In genomic region chr11:120385110-120385509, GRCh38 we compare ENCODE assay signal across 19 cellular contexts. TPM values are rescaled to one million over a fixed set of nuclear protein-coding genes. Genes with fewer than 3 reads are reported as not detected.
DNase-seq lines count a peak whose midpoint lies in the region; ATAC-seq, FAIRE-seq and TF ChIP-seq lines count a peak whose summit lies in the region.
"Had no signal": no experiment of that assay in that cellular context is flagged by ENCODE, and none has a peak within 500 bp of the region (broad histone marks: within the 10 kb centered on the region; RNA-seq: fewer than 3 reads in every experiment).

No MANE protein-coding gene starts in this region.

- H3K27ac Mint-ChIP-seq in endodermal cell (no peak overlapping the region), osteocyte (ENCODE audit: unreplicated experiment) (peak overlapping the region; percentile 64)
- H3K27ac Mint-ChIP-seq in activated naive CD4-positive, alpha-beta T cell treated with anti-CD3 and anti-CD28 coated beads, Interleukin-2, amount 50 U/mL, for 72 hours: no peak overlapping the region
- H3K27ac Mint-ChIP-seq: activated naive CD4-positive, alpha-beta T cell treated with anti-CD3 and anti-CD28 coated beads, Interleukin-2, amount 50 U/mL, for 24 hours; naive thymus-derived CD8-positive, alpha-beta T cell had no signal

- H3K4me3 ChIP-seq in Panc1 (ENCODE audit: low read depth in 2 of 2, low read length in 2 of 2): no peak overlapping the region
- H3K4me3 ChIP-seq in endodermal cell (ENCODE audit: low read length): no peak overlapping the region
- H3K4me3 ChIP-seq: GM12878, lower lobe of right lung had no signal

- BruUV-seq in Panc1 (replicated peaks; lab: Mats Ljungman, UMichigan): no TSS peak

- in situ Hi-C loops in G401 (cut with HindIII; ENCODE audit: low sequenced_read_pairs): no loop called here
- in situ Hi-C loops in Panc1 (cut with HindIII; ENCODE audit: low pct_unique_long_range_greater_than_20kb, low sequenced_read_pairs): no loop called here

- WGBS in endodermal cell (ENCODE audit: insufficient coverage in 1 of 2, insufficient read length in 1 of 2), 2 experiments: 93 to 100% methylated on average over 1 to 5 of the region's 5 CpGs

- TF ChIP-seq POLR2A in GM12892 (IDR thresholded peaks at IDR 0.05; ENCODE audit: low read depth, low read length): no peak

- H3K4me3 Mint-ChIP-seq in endodermal cell (no peak overlapping the region), osteocyte (ENCODE audit: unreplicated experiment) (no peak overlapping the region)
- H3K4me3 Mint-ChIP-seq: activated naive CD4-positive, alpha-beta T cell treated with anti-CD3 and anti-CD28 coated beads, Interleukin-2, amount 50 U/mL, for 24 hours; naive thymus-derived CD8-positive, alpha-beta T cell had no signal

- H3K36me3 Mint-ChIP-seq in endodermal cell (ENCODE audit: low read depth) (peaks cover 11% of the 10 kb centered on the region), osteocyte (ENCODE audit: unreplicated experiment) (peaks cover 5% of the 10 kb centered on the region)
- peaks cover 0 to 9% of the 10 kb centered on the region in 2 donors for H3K36me3 Mint-ChIP-seq in activated naive CD4-positive, alpha-beta T cell treated with anti-CD3 and anti-CD28 coated beads, Interleukin-2, amount 50 U/mL, for 72 hours

- TF ChIP-seq CTCF in Panc1 (IDR thresholded peaks at IDR 0.05): no peak; the same call in 1 of the 2 replicates
- peak; percentile 13 for TF ChIP-seq CTCF in endodermal cell (conservative IDR thresholded peaks at IDR 0.05)
- TF ChIP-seq CTCF in osteocyte (IDR thresholded peaks at IDR 0.05): no peak

- H3K4me1 Mint-ChIP-seq in endodermal cell (peaks cover 8% of the 10 kb centered on the region), osteocyte (ENCODE audit: unreplicated experiment) (peaks cover 80% of the 10 kb centered on the region)
- H3K4me1 Mint-ChIP-seq: activated naive CD4-positive, alpha-beta T cell treated with anti-CD3 and anti-CD28 coated beads, Interleukin-2, amount 50 U/mL, for 24 hours had no signal

- CTCF ChIA-PET in Panc1 (lab: Charles Lee): no interaction called here

- ATAC-seq in Panc1 (no peak), GM21717 (IDR thresholded peaks at IDR 0.05; ENCODE audit: unreplicated experiment) (no peak)
- ATAC-seq in activated naive CD4-positive, alpha-beta T cell treated with anti-CD3 and anti-CD28 coated beads, Interleukin-2, amount 50 U/mL, for 72 hours: no peak
- ATAC-seq: GM12878; lower lobe of right lung; naive thymus-derived CD8-positive, alpha-beta T cell had no signal

- POLR2A ChIA-PET in Panc1 (lab: Charles Lee): no interaction called here

- H3K27ac ChIP-seq in Panc1 (ENCODE audit: low read length): peak overlapping the region; percentile 41; the same call in 1 of the 2 replicates
- H3K27ac ChIP-seq in endodermal cell (ENCODE audit: low read depth, low read length): no peak overlapping the region
- H3K27ac ChIP-seq: foreskin keratinocyte, lower lobe of right lung had no signal

- DNase-seq in G401 (ENCODE audit: low spot score) (peak; percentile 85), Panc1 (ENCODE audit: low read depth, low spot score) (no peak), endodermal cell (no peak), osteocyte (ENCODE audit: extremely low spot score, unreplicated experiment) (no peak), NCI-H1105 (lab: John Stamatoyannopoulos, UW) (no peak), GM12892 (ENCODE audit: insufficient read length) (no peak)
- no peak for DNase-seq in activated naive CD4-positive, alpha-beta T cell treated with anti-CD3 and anti-CD28 coated beads, Interleukin-2, amount 50 U/mL, for 72 hours (ENCODE audit: low spot score in 2 of 2)
- DNase-seq: activated CD4-positive, alpha-beta T cell treated with anti-CD3 and anti-CD28 coated beads, Interleukin-2, amount 50 U/mL, for 48 hours; activated T-cell treated with anti-CD3 and anti-CD28 coated beads, Interleukin-2, amount 50 U/mL, for 1 hour; Caco-2; foreskin keratinocyte; HCEC 1CT; lower lobe of right lung; naive thymus-derived CD8-positive, alpha-beta T cell; NCI-H2029 treated with DMSO at 0.1 percent for 48 hours; SW 1271 had no signal

- intact Hi-C loops in Panc1 (cut with micrococcal nuclease; ENCODE audit: unreplicated experiment): no loop called here

- H3K9me3 ChIP-seq in Panc1 (ENCODE audit: control insufficient read depth, insufficient read depth, low read depth, low read length) (peaks cover 5% of the 10 kb centered on the region; the same call in 1 of the 2 replicates), endodermal cell (ENCODE audit: control insufficient read depth, low read length) (peaks cover 13% of the 10 kb centered on the region)
- H3K9me3 ChIP-seq: lower lobe of right lung had no signal

- H3K4me1 ChIP-seq in Panc1 (ENCODE audit: control insufficient read depth, insufficient read depth, low read length) (peaks cover 43% of the 10 kb centered on the region), endodermal cell (ENCODE audit: control insufficient read depth, insufficient read depth, low read length) (no peaks in the 10 kb centered on the region)

- H3K36me3 ChIP-seq in Panc1 (ENCODE audit: control insufficient read depth, insufficient read depth, low read length): no peaks in the 10 kb centered on the region
- H3K36me3 ChIP-seq in endodermal cell (ENCODE audit: control insufficient read depth, insufficient read depth, low read length): no peaks in the 10 kb centered on the region
- H3K36me3 ChIP-seq: lower lobe of right lung had no signal

- FAIRE-seq in GM12892 (lab: Jason Lieb, UNC): no peak
- FAIRE-seq: GM12878 had no signal

- no peaks in the 10 kb centered on the region for H3K27me3 Mint-ChIP-seq in endodermal cell (ENCODE audit: insufficient read depth)
- H3K27me3 Mint-ChIP-seq in osteocyte (ENCODE audit: unreplicated experiment): no peaks in the 10 kb centered on the region

- H3K27me3 ChIP-seq in Panc1 (ENCODE audit: control insufficient read depth, insufficient read depth, low read length) (no peaks in the 10 kb centered on the region), endodermal cell (ENCODE audit: control insufficient read depth, insufficient read depth, low read length, poor library complexity, severe bottlenecking) (no peaks in the 10 kb centered on the region)
- H3K27me3 ChIP-seq: foreskin keratinocyte had no signal

- H3K9ac ChIP-seq in endodermal cell (ENCODE audit: extremely low read depth, low read length, poor library complexity, severe bottlenecking): no peak overlapping the region

- H3K9me3 Mint-ChIP-seq in endodermal cell (peaks cover 26% of the 10 kb centered on the region), osteocyte (ENCODE audit: unreplicated experiment) (peaks cover 4% of the 10 kb centered on the region)
- H3K9me3 Mint-ChIP-seq in activated naive CD4-positive, alpha-beta T cell treated with anti-CD3 and anti-CD28 coated beads, Interleukin-2, amount 50 U/mL, for 72 hours: peaks cover 6 to 14% of the 10 kb centered on the region in 2 donors

RNA-seq across cellular contexts. Expression of gene ARHGEF12, which starts 48.9 kb away (rescaled TPM):
- 27.5 TPM in 2 replicates for total RNA-seq in G401 (2014; rRNA removed; shearing (Covaris generic))
- total RNA-seq in Panc1 (2021; ENCODE audit: unreplicated experiment) (182 TPM), endodermal cell (10 to 100 TPM; 35.3 to 38.7 TPM), osteocyte (114 and 118 TPM in 2 replicates)
- 55.9 TPM for polyA plus RNA-seq in Panc1 (2012; ENCODE audit: insufficient read length)
- polyA plus RNA-seq in endodermal cell (2013, experiment 1 of 2): 29.4 TPM
- polyA plus RNA-seq in endodermal cell (2013, experiment 2 of 2): 30.8 TPM
- polyA plus RNA-seq in GM12892 (2012; ENCODE audit: missing spikeins): 11.9 TPM
- total RNA-seq in activated naive CD4-positive, alpha-beta T cell treated with anti-CD3 and anti-CD28 coated beads, Interleukin-2, amount 50 U/mL, for 72 hours: 10 to 100 TPM; 11.2 to 14.2 TPM
